In genomic region chr18:46623541-46623940, GRCh38 we compare ENCODE assay signal across 11 cellular contexts. TPM values are rescaled to one million over a fixed set of nuclear protein-coding genes. Genes with fewer than 3 reads are reported as not detected.
A peak's percentile ranks its signal among the peaks of the same experiment; 100 is the strongest.
DNase-seq lines count a peak whose midpoint lies in the region; ATAC-seq and TF ChIP-seq lines count a peak whose summit lies in the region.
"Had no signal": no experiment of that assay in that cellular context is flagged by ENCODE, and none has a peak within 500 bp of the region (broad histone marks: within the 10 kb centered on the region; RNA-seq: fewer than 3 reads in every experiment).

No MANE protein-coding gene starts in this region.

- DNase-seq in mammary epithelial cell (peak; percentile 6), nephron progenitor cell (no peak), NCI-H2029 (lab: John Stamatoyannopoulos, UW) (no peak), NCI-H1417 treated with DMSO at 0.1 percent for 48 hours (lab: John Stamatoyannopoulos, UW) (no peak)
- DNase-seq in effector memory CD4-positive, alpha-beta T cell, result no peak

- H3K36me3 ChIP-seq in BLaER1 (no peaks in the 10 kb centered on the region), mammary epithelial cell (ENCODE audit: insufficient read depth, low read length) (no peaks in the 10 kb centered on the region)
- H3K36me3 ChIP-seq in effector memory CD4-positive, alpha-beta T cell (ENCODE audit: control insufficient read depth, insufficient read depth, low read length), result no peaks in the 10 kb centered on the region

- dilution Hi-C loops in mammary epithelial cell (cut with HindIII; ENCODE audit: low sequenced_read_pairs), result no loop called here

- peaks cover 37% of the 10 kb centered on the region for H3K27me3 Mint-ChIP-seq in nephron progenitor cell (ENCODE audit: low read depth, poor library complexity)

- H3K4me3 ChIP-seq in BLaER1 (no peak overlapping the region; the same call in 1 of the 2 replicates), mammary epithelial cell (replicated peaks in 1 of 3; ENCODE audit: insufficient read depth in 1 of 3, low read depth in 2 of 3, low read length in 3 of 3) (no peak overlapping the region)
- H3K4me3 ChIP-seq in effector memory CD4-positive, alpha-beta T cell (ENCODE audit: insufficient read depth, low read depth, low read length, poor library complexity, severe bottlenecking), result no peak overlapping the region
- H3K4me3 ChIP-seq: skin epidermis had no signal

- H3K4me1 Mint-ChIP-seq in nephron progenitor cell, result no peaks in the 10 kb centered on the region

- H3K4me1 ChIP-seq in BLaER1, result peaks cover 22% of the 10 kb centered on the region
- H3K4me1 ChIP-seq in mammary epithelial cell (ENCODE audit: insufficient read depth, low read length), result peaks cover 14% of the 10 kb centered on the region
- H3K4me1 ChIP-seq in effector memory CD4-positive, alpha-beta T cell (ENCODE audit: control insufficient read depth, insufficient read depth, low read length, poor library complexity, severe bottlenecking), result peaks cover 9% of the 10 kb centered on the region

- H3K27ac Mint-ChIP-seq in nephron progenitor cell, result peak overlapping the region; percentile 36
- H3K27ac Mint-ChIP-seq: IgD-negative memory B cell had no signal

- no peaks in the 10 kb centered on the region for H3K9me3 ChIP-seq in BLaER1
- no peaks in the 10 kb centered on the region for H3K9me3 ChIP-seq in mammary epithelial cell (replicated peaks; ENCODE audit: insufficient read depth, low read length)
- H3K9me3 ChIP-seq in effector memory CD4-positive, alpha-beta T cell (ENCODE audit: control insufficient read depth, low read length), result no peaks in the 10 kb centered on the region

- intact Hi-C loops in mammary epithelial cell (cut with micrococcal nuclease), result loop anchor here (1.0 kb wide), 3 partner anchors 342 to 475 kb away; no protein-coding TSS in a partner anchor

- H3K4me3 Mint-ChIP-seq in nephron progenitor cell, result no peak overlapping the region
- H3K4me3 Mint-ChIP-seq: IgD-negative memory B cell had no signal

- no peaks in the 10 kb centered on the region for H3K9me3 Mint-ChIP-seq in nephron progenitor cell
- H3K9me3 Mint-ChIP-seq: IgD-negative memory B cell had no signal

- ATAC-seq in SK-N-SH treated with all-trans-retinoic acid at 6 μM for 48 hours, result peak; percentile 51; the same call in 2 of the 3 replicates
- ATAC-seq in HG02571 (IDR thresholded peaks at IDR 0.05; ENCODE audit: unreplicated experiment), result no peak

- no peaks in the 10 kb centered on the region for H3K79me2 ChIP-seq in mammary epithelial cell (ENCODE audit: insufficient read depth, low read length)

- H3K27ac ChIP-seq in BLaER1 (peak overlapping the region; percentile 62), mammary epithelial cell (ENCODE audit: insufficient read depth, low read depth, low read length) (no peak overlapping the region)
- no peak overlapping the region for H3K27ac ChIP-seq in effector memory CD4-positive, alpha-beta T cell (ENCODE audit: insufficient read depth, low read length, poor library complexity, severe bottlenecking)

- no peak for TF ChIP-seq CTCF in mammary epithelial cell (conservative IDR thresholded peaks at IDR 0.05 in 1 of 2, IDR thresholded peaks at IDR 0.05 in 1 of 2; ENCODE audit: extremely low read depth in 1 of 2, insufficient read depth in 1 of 2, low read depth in 1 of 2, low read length in 2 of 2)
- TF ChIP-seq CTCF in nephron progenitor cell (IDR thresholded peaks at IDR 0.05), result no peak

- H2AFZ ChIP-seq in mammary epithelial cell (ENCODE audit: low read depth, low read length), result peak overlapping the region; percentile 96

- no peaks in the 10 kb centered on the region for H3K36me3 Mint-ChIP-seq in nephron progenitor cell (ENCODE audit: low read depth)
- H3K36me3 Mint-ChIP-seq: IgD-negative memory B cell had no signal

- no peaks in the 10 kb centered on the region for H4K20me1 ChIP-seq in BLaER1
- H4K20me1 ChIP-seq in mammary epithelial cell (ENCODE audit: insufficient read depth, low read length), result no peaks in the 10 kb centered on the region

- 29% methylated on average over 7 of the region's 10 CpGs for WGBS in mammary epithelial cell (ENCODE audit: low coverage, missing lambda C conversion rate)

- CTCF ChIA-PET in mammary epithelial cell (lab: Charles Lee; ENCODE audit: low non-redundant PET), result interaction anchor here (0.6 to 1.4 kb wide), 4 partner anchors 10 to 443 kb away, joined by 3 to 21 read pairs (median 4); no protein-coding TSS in a partner anchor

- no peaks in the 10 kb centered on the region for H3K27me3 ChIP-seq in BLaER1
- H3K27me3 ChIP-seq in mammary epithelial cell (ENCODE audit: insufficient read depth, low read length), result no peaks in the 10 kb centered on the region
- H3K27me3 ChIP-seq in effector memory CD4-positive, alpha-beta T cell (replicated peaks; ENCODE audit: control insufficient read depth, insufficient read depth, low read length, poor library complexity, severe bottlenecking), result no peaks in the 10 kb centered on the region

- BruUV-seq in mammary epithelial cell (replicated peaks; lab: Mats Ljungman, UMichigan), result no TSS peak

- H3K9ac ChIP-seq in BLaER1, result peak overlapping the region; percentile 34; the same call in 1 of the 2 replicates
- no peak overlapping the region for H3K9ac ChIP-seq in mammary epithelial cell (ENCODE audit: insufficient read depth, low read length)

- in situ Hi-C loops in mammary epithelial cell (cut with MboI; ENCODE audit: low sequenced_read_pairs in 2 of 2), result loop anchor here in 1 of 2 donors (10.0 kb wide), 1 partner anchor 349 kb away; no protein-coding TSS in a partner anchor

- peak overlapping the region; percentile 69 for H3K4me2 ChIP-seq in BLaER1
- H3K4me2 ChIP-seq in mammary epithelial cell (ENCODE audit: insufficient read depth, low read depth, low read length), result peak overlapping the region; percentile 30

TF ChIP-seq in SK-N-SH treated with all-trans-retinoic acid at 6 μM for 48 hours, 23 proteins besides CTCF, POLR2A, EP300 and RAD21 (continues in another document):
- TF ChIP-seq RARB (CRISPR knock-in tag; IDR thresholded peaks at IDR 0.05) (no peak), POU6F1 (CRISPR knock-in tag; IDR thresholded peaks at IDR 0.05; ENCODE audit: borderline replicate concordance, low read depth) (no peak), TCF4 (CRISPR knock-in tag; IDR thresholded peaks at IDR 0.05; ENCODE audit: borderline replicate concordance) (no peak), ZNF70 (CRISPR knock-in tag; IDR thresholded peaks at IDR 0.05) (no peak), ARNTL (CRISPR knock-in tag; IDR thresholded peaks at IDR 0.05; ENCODE audit: borderline replicate concordance, low read depth) (no peak), SNAI2 (CRISPR knock-in tag; IDR thresholded peaks at IDR 0.05) (no peak), ZFP3 (CRISPR knock-in tag; IDR thresholded peaks at IDR 0.05) (no peak), CSRNP3 (CRISPR knock-in tag; IDR thresholded peaks at IDR 0.05) (no peak), ISL1 (CRISPR knock-in tag; IDR thresholded peaks at IDR 0.05) (no peak), PATZ1 (CRISPR knock-in tag; IDR thresholded peaks at IDR 0.05; ENCODE audit: borderline replicate concordance) (no peak)

RNA-seq across cellular contexts. Expression of gene LOXHD1, which starts 33.5 kb away (rescaled TPM):
- total RNA-seq in mammary epithelial cell, result not detected
- not detected for polyA plus RNA-seq in mammary epithelial cell
- not detected for polyA minus RNA-seq in mammary epithelial cell
- total RNA-seq: RPMI7951 had no signal
- polyA plus RNA-seq: IgD-negative memory B cell had no signal
